In the genomic region with DNA sequence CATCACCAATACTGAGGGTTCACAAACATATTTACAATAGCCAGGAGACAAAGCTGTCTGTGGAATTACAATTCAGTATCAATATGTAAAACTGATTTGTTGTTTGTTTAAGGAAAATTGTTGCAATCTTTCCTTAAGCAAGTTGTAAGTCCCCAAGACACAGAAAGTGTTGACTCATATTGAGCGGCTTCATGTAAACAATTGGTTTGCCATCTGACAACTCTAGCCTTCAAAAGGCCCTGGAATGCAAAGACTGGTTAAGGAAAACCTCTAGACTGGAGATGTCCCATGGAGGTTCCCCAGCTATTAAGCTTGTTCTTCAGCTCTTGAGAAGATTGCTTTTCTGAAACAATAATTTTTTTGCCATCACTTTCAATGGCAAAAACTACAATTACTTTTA, we compare ENCODE assay signal across 18 cellular contexts.
DNase-seq lines count a peak whose midpoint lies in the region; ATAC-seq and TF ChIP-seq lines count a peak whose summit lies in the region.
"Had no signal": no experiment of that assay in that cellular context is flagged by ENCODE, and none has a peak within 500 bp of the region (broad histone marks: within the 10 kb centered on the region; RNA-seq: fewer than 3 reads in every experiment).

No MANE protein-coding gene starts in this region.

- no peak for ATAC-seq in GM19328 (IDR thresholded peaks at IDR 0.05; ENCODE audit: unreplicated experiment)
- ATAC-seq in effector memory CD8-positive, alpha-beta T cell (replicated peaks): no peak
- ATAC-seq: SK-N-SH treated with all-trans-retinoic acid at 6 μM for 48 hours had no signal

- no peak overlapping the region for H3K4me2 ChIP-seq in GM23248 (ENCODE audit: unreplicated experiment)

- no peak overlapping the region for H3K27ac ChIP-seq in GM23248
- H3K27ac ChIP-seq: C4-2B had no signal

- no peaks in the 10 kb centered on the region for H4K20me1 ChIP-seq in GM23248 (ENCODE audit: insufficient read depth)

- H3K9me2 ChIP-seq in GM23248 (ENCODE audit: insufficient read depth): no peaks in the 10 kb centered on the region

- H2AFZ ChIP-seq in GM23248: no peak overlapping the region

- peak; percentile 13 for DNase-seq in GM23248
- DNase-seq in adipocyte (ENCODE audit: low read depth): peak; percentile 18
- peak; percentile 62 for DNase-seq in fibroblast of mammary gland (ENCODE audit: low read depth)
- DNase-seq in BE2C: no peak
- no peak for DNase-seq in effector memory CD8-positive, alpha-beta T cell
- no peak for DNase-seq in activated gamma-delta T cell (lab: John Stamatoyannopoulos, UW)
- DNase-seq: AML-193; NCI-H1694; NCI-H2081; NCI-H2171; NCI-H345; NCI-H774; NK-92 treated with Interleukin-12 subunit alpha and Interleukin-12 subunit beta, amount 100 ng/mL, for 24 hours had no signal

- no peaks in the 10 kb centered on the region for H3K36me3 ChIP-seq in GM23248 (ENCODE audit: low read depth)
- no peaks in the 10 kb centered on the region for H3K36me3 ChIP-seq in adipocyte (ENCODE audit: control insufficient read depth, insufficient read depth, low read length, severe bottlenecking)
- no peaks in the 10 kb centered on the region for H3K36me3 ChIP-seq in BE2C
- H3K36me3 ChIP-seq: HAP-1 had no signal

- no peaks in the 10 kb centered on the region for H3K4me1 Mint-ChIP-seq in effector memory CD8-positive, alpha-beta T cell (ENCODE audit: low read depth in 2 of 2)
- H3K4me1 Mint-ChIP-seq: IgD-negative memory B cell had no signal

- H3K79me2 ChIP-seq in GM23248 (ENCODE audit: insufficient read depth): no peaks in the 10 kb centered on the region

- 83 to 86% methylated on average over 1 of the region's 1 CpG for WGBS in GM23248 (ENCODE audit: low coverage in 1 of 2, low lambda C conversion rate in 2 of 2, missing lambda C conversion rate in 2 of 2), 2 experiments

- in situ Hi-C loops in GM23248 (cut with MboI): no loop called here

- H3K9me3 Mint-ChIP-seq in effector memory CD8-positive, alpha-beta T cell: peaks cover 5 to 7% of the 10 kb centered on the region in 2 donors

- H3K27me3 Mint-ChIP-seq in effector memory CD8-positive, alpha-beta T cell: peaks cover 36 to 44% of the 10 kb centered on the region in 2 donors

- H3K9me3 ChIP-seq in GM23248 (ENCODE audit: low read depth) (no peaks in the 10 kb centered on the region), adipocyte (ENCODE audit: control insufficient read depth, low read length) (no peaks in the 10 kb centered on the region), BE2C (peaks cover 3% of the 10 kb centered on the region; the same call in 1 of the 2 replicates)
- H3K9me3 ChIP-seq: HAP-1 had no signal

- H3K4me1 ChIP-seq in GM23248 (ENCODE audit: insufficient read depth) (no peaks in the 10 kb centered on the region), adipocyte (ENCODE audit: control insufficient read depth, insufficient read depth, low read length) (no peaks in the 10 kb centered on the region), BE2C (peaks cover 4% of the 10 kb centered on the region; the same call in 1 of the 2 replicates)
- H3K4me1 ChIP-seq: HAP-1 had no signal

- TF ChIP-seq CTCF in fibroblast of mammary gland (conservative IDR thresholded peaks at IDR 0.05; ENCODE audit: control insufficient read depth, insufficient read depth, low read depth, low read length) (no peak), BE2C (IDR thresholded peaks at IDR 0.05; ENCODE audit: low read depth, low read length) (no peak)

- no peak overlapping the region for H3K9ac ChIP-seq in GM23248
- no peak overlapping the region for H3K9ac ChIP-seq in adipocyte (ENCODE audit: low read length)

- H3F3A ChIP-seq in GM23248 (ENCODE audit: insufficient read depth): no peaks in the 10 kb centered on the region

- no peak overlapping the region for H3K4me3 ChIP-seq in GM23248
- H3K4me3 ChIP-seq in adipocyte (ENCODE audit: low read length): no peak overlapping the region
- H3K4me3 ChIP-seq in fibroblast of mammary gland (ENCODE audit: control insufficient read depth, low read depth, low read length): no peak overlapping the region
- H3K4me3 ChIP-seq in BE2C (ENCODE audit: low read depth, low read length): no peak overlapping the region
- H3K4me3 ChIP-seq: HAP-1 had no signal

- H3K27me3 ChIP-seq in GM23248 (replicated peaks; ENCODE audit: insufficient read depth): 0 out of 2 replicates have a peak, but pooled peaks cover 5% of the 10 kb centered on the region
- peaks cover 3% of the 10 kb centered on the region for H3K27me3 ChIP-seq in adipocyte (replicated peaks; ENCODE audit: control insufficient read depth, insufficient read depth, low read length)
- no peaks in the 10 kb centered on the region for H3K27me3 ChIP-seq in BE2C

- H3K36me3 Mint-ChIP-seq in effector memory CD8-positive, alpha-beta T cell (ENCODE audit: insufficient read depth): no peaks in the 10 kb centered on the region

- H3K27ac Mint-ChIP-seq in effector memory CD8-positive, alpha-beta T cell: no peak overlapping the region
- H3K27ac Mint-ChIP-seq: IgD-negative memory B cell had no signal

- H3K4me3 Mint-ChIP-seq in effector memory CD8-positive, alpha-beta T cell: no peak overlapping the region

Comparison
In these comparisons a context has a peak if more than half of its experiments do, and no peak if none do; other contexts are left out.
1. DNase-seq: peak in GM23248 (single experiment), adipocyte (single experiment) and fibroblast of mammary gland (single experiment); none in BE2C (single experiment), effector memory CD8-positive, alpha-beta T cell (0 of 3) and activated gamma-delta T cell (single experiment).